1 cellular context compared by ENCODE assay signal in the genomic region with DNA sequence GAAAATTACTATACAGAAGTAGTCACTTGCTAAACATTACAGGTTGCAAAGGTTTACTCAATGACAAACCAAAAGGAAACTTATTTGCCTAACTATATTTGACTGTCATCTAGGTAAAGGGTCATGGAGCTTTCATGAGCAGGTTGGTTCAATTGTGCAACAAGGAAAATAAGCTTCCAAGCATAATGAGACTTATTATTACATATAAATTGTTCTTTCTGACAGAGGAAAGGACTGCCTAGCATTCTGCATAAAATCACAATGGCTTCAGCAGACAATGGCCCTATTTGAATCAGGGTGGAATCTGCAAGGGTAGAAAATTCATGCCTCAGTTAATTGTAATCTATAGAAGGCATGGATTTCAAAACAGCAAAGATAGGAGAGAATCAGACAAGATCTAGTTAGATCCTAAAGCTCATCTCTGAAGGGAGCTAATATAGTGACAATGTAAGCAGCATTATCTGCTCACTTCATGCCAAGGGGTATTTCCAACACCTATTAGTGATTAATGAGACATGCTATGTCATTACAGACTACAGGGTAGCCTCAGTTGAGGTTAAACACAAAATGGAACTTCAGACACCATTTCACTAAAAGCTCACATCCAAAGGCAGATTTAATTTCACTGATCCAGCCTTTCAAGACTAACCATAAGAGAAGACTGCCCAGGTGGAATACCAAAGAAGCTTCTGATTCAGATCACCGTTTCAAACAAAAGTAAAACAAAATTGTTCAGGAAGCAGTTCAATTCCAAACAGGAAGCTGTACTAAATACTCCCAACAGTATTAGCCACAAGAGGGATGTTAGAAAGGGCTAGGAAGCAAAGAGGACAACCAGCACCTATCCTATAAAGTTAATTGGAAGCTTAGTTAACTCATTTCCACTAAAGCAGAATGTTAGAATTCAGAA.
TF ChIP-seq lines count a peak whose summit lies in the region.

No MANE protein-coding gene starts in this region.

TF ChIP-seq in GM23338, 12 proteins besides CTCF, POLR2A, EP300 and RAD21 (continued from another document):
- no peak for TF ChIP-seq REST (IDR thresholded peaks at IDR 0.05; ENCODE audit: unreplicated experiment)
- TF ChIP-seq ZNF462 (CRISPR knock-in tag; IDR thresholded peaks at IDR 0.05) = no peak
- no peak for TF ChIP-seq NANOG (IDR thresholded peaks at IDR 0.05; ENCODE audit: borderline replicate concordance)
- no peak for TF ChIP-seq JUNB (IDR thresholded peaks at IDR 0.05; ENCODE audit: unreplicated experiment)
- TF ChIP-seq ETS1 (IDR thresholded peaks at IDR 0.05) = no peak
- TF ChIP-seq EZH2phosphoT487 (IDR thresholded peaks at IDR 0.05; ENCODE audit: unreplicated experiment) = no peak
